Comparison of ENCODE assay signal across 8 cellular contexts in the genomic region with DNA sequence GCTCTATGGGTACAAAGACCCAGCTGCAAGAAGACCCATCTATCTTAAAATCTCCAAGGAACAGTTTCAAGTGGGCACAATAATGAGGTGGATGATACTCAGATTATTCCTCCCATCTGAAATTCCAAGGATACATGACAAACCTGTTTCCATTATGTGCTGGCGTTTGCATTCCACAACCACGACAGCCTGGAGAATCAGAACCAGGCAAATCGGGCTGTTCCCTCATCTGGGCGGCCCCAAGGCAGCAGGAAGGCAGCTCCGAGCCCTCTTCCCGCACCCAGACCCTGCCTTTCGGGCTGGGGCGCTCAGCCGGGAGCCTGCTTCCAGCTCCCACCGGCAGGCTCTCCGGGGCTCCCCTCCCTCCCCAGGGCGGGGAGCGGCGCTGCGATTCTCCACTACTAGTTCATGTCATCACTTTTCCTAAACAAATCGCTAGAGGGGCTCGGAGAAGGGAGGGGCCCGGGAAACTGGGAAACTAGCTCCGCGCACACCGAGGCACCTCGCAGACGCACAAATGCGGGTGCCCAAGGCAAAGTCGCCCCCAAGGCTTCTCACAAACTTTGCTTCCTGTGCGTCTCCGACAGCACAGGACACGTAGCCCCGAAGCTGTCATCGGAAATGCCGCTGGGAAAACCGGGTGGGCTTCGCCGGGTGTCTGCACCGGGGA. TPM values are rescaled to one million over a fixed set of nuclear protein-coding genes. Genes with fewer than 3 reads are reported as not detected.
DNase-seq lines count a peak whose midpoint lies in the region; ATAC-seq and TF ChIP-seq lines count a peak whose summit lies in the region.

A gene (minus strand): TSS at position 350 of the 670 bp plus-strand sequence. CDS start 197 bp downstream, at position 153.

- peak; percentile 24 for ATAC-seq in GM18502 (IDR thresholded peaks at IDR 0.05; ENCODE audit: poor library complexity, unreplicated experiment)
- peak; percentile 42 to 60 for ATAC-seq in left cardiac atrium
- ATAC-seq in GM19452 (IDR thresholded peaks at IDR 0.05; ENCODE audit: unreplicated experiment) = no peak

- H2AFZ ChIP-seq in ACC112 (ENCODE audit: low read length, unreplicated experiment) = peak within 1 kb of the TSS; percentile 94
- H2AFZ ChIP-seq in Karpas-422 (ENCODE audit: low read length) = peak within 1 kb of the TSS; percentile 31; the same call in 1 of the 2 replicates
- H2AFZ ChIP-seq in parathyroid adenoma = peak within 1 kb of the TSS; percentile 89

- intact Hi-C loops in left cardiac atrium (cut with DNase I) = loop anchor here in 1 of 2 donors (10.0 kb wide), 1 partner anchor 128 kb away; no protein-coding TSS in a partner anchor

- no peaks in the 10 kb centered on the region for H3K9me2 ChIP-seq in Karpas-422 (replicated peaks; ENCODE audit: insufficient read depth, low read length)

- H3K4me1 ChIP-seq in ACC112 (ENCODE audit: control insufficient read depth, insufficient read depth, low read length, unreplicated experiment) (peaks cover 31% of the 10 kb centered on the region), Karpas-422 (ENCODE audit: low read length) (peaks cover 62% of the 10 kb centered on the region), adipocyte (ENCODE audit: control insufficient read depth, insufficient read depth, low read length) (peaks cover 40% of the 10 kb centered on the region), parathyroid adenoma (peaks cover 4% of the 10 kb centered on the region)

- H3K27ac ChIP-seq in ACC112 (ENCODE audit: low read depth, low read length) (peak within 1 kb of the TSS; percentile 9; the same call in 1 of the 2 replicates), Karpas-422 (ENCODE audit: low read length) (peak within 1 kb of the TSS; percentile 97), parathyroid adenoma (peak within 1 kb of the TSS; percentile 45)

- peak; percentile 55 for DNase-seq in Karpas-422
- DNase-seq in adipocyte (ENCODE audit: low read depth) = peak; percentile 81
- DNase-seq in left cardiac atrium = peak; percentile 51
- no peak for DNase-seq in globus pallidus (ENCODE audit: low spot score)

- H4K20me1 ChIP-seq in Karpas-422 (ENCODE audit: insufficient read depth, low read depth, low read length) = no peaks in the 10 kb centered on the region

- peaks cover 7% of the 10 kb centered on the region; the same call in 1 of the 2 replicates for H3K9me3 ChIP-seq in Karpas-422 (ENCODE audit: low read length)
- peaks cover 2% of the 10 kb centered on the region for H3K9me3 ChIP-seq in adipocyte (ENCODE audit: control insufficient read depth, low read length)
- no peaks in the 10 kb centered on the region for H3K9me3 ChIP-seq in parathyroid adenoma (ENCODE audit: control insufficient read depth, low read length)

- H3K4me3 ChIP-seq in ACC112 (ENCODE audit: low read depth, low read length) = peak within 1 kb of the TSS; percentile 96
- peak within 1 kb of the TSS; percentile 67 for H3K4me3 ChIP-seq in Karpas-422 (ENCODE audit: low read length)
- H3K4me3 ChIP-seq in adipocyte (ENCODE audit: low read length) = peak within 1 kb of the TSS; percentile 92
- H3K4me3 ChIP-seq in parathyroid adenoma (ENCODE audit: low read depth, low read length) = peak within 1 kb of the TSS; percentile 68

- TF ChIP-seq CTCF in parathyroid adenoma (IDR thresholded peaks at IDR 0.05) = no peak

- H3K79me2 ChIP-seq in ACC112 (ENCODE audit: control insufficient read depth, insufficient read depth, low read length, unreplicated experiment) (peaks cover 20% of the 10 kb centered on the region), Karpas-422 (ENCODE audit: low read length) (peaks cover 4% of the 10 kb centered on the region; the same call in 1 of the 2 replicates), parathyroid adenoma (no peaks in the 10 kb centered on the region)

- H3K27me3 ChIP-seq in ACC112 (ENCODE audit: insufficient read depth, low read length) = no peaks in the 10 kb centered on the region
- no peaks in the 10 kb centered on the region for H3K27me3 ChIP-seq in Karpas-422 (ENCODE audit: low read length)
- no peaks in the 10 kb centered on the region for H3K27me3 ChIP-seq in adipocyte (replicated peaks; ENCODE audit: control insufficient read depth, insufficient read depth, low read length)
- no peaks in the 10 kb centered on the region for H3K27me3 ChIP-seq in parathyroid adenoma (ENCODE audit: control insufficient read depth, insufficient read depth, low read length)

- H3K36me3 ChIP-seq in ACC112 (ENCODE audit: insufficient read depth, low read length) = peaks cover 7% of the 10 kb centered on the region; the same call in 1 of the 2 replicates
- H3K36me3 ChIP-seq in Karpas-422 (ENCODE audit: insufficient read depth, low read length) = peaks cover 13% of the 10 kb centered on the region
- H3K36me3 ChIP-seq in adipocyte (ENCODE audit: control insufficient read depth, insufficient read depth, low read length, severe bottlenecking) = no peaks in the 10 kb centered on the region
- no peaks in the 10 kb centered on the region for H3K36me3 ChIP-seq in parathyroid adenoma (ENCODE audit: control insufficient read depth, insufficient read depth, low read length)

- peak within 1 kb of the TSS; percentile 82 for H3K4me2 ChIP-seq in Karpas-422 (ENCODE audit: low read depth, low read length, poor library complexity, severe bottlenecking)
- H3K4me2 ChIP-seq in parathyroid adenoma (ENCODE audit: low read length) = peak within 1 kb of the TSS; percentile 90

- H3K9ac ChIP-seq in Karpas-422 (ENCODE audit: low read length) (peak within 1 kb of the TSS; percentile 77), adipocyte (ENCODE audit: low read length) (peak within 1 kb of the TSS; percentile 94), parathyroid adenoma (no peak within 1 kb of the TSS)

RNA-seq across cellular contexts. Expression of the gene that starts here (rescaled TPM):
- total RNA-seq in Karpas-422 (2014; rRNA removed; shearing (Covaris generic); ENCODE audit: low replicate concordance) = 58.0 and 63.3 TPM in 2 replicates
- 100 to 1,000 TPM in 1 of 2 donors, 10 to 100 TPM in 1; 95.4 to 122 TPM for total RNA-seq in left cardiac atrium

Comparison
In these comparisons a context has a peak if more than half of its experiments do, and no peak if none do; other contexts are left out.
1. H2AFZ ChIP-seq: peak in every context shown above with its lines; median percentile 94 in ACC112; 89 in parathyroid adenoma; 31 in Karpas-422.
2. H3K27ac ChIP-seq: peak in every context shown above with its lines; median percentile 97 in Karpas-422; 45 in parathyroid adenoma; 9 in ACC112.